In genomic region chr5:11903614-11904269, GRCh38 we compare ENCODE assay signal across 9 cellular contexts. TPM values are rescaled to one million over a fixed set of nuclear protein-coding genes. Genes with fewer than 3 reads are reported as not detected.
A peak's percentile ranks its signal among the peaks of the same experiment; 100 is the strongest.
DNase-seq lines count a peak whose midpoint lies in the region; ATAC-seq and TF ChIP-seq lines count a peak whose summit lies in the region.
"Had no signal": no experiment of that assay in that cellular context is flagged by ENCODE, and none has a peak within 500 bp of the region (broad histone marks: within the 10 kb centered on the region; RNA-seq: fewer than 3 reads in every experiment).

No MANE protein-coding gene starts in this region.

- H3K4me3 ChIP-seq in MG63 = peak overlapping the region; percentile 24
- H3K4me3 ChIP-seq in lower lobe of right lung = peak overlapping the region; percentile 38
- H3K4me3 ChIP-seq in effector memory CD4-positive, alpha-beta T cell (ENCODE audit: insufficient read depth, low read depth, low read length, poor library complexity, severe bottlenecking) = no peak overlapping the region

- H3K9me3 Mint-ChIP-seq in T-cell = no peaks in the 10 kb centered on the region
- H3K9me3 Mint-ChIP-seq: T-helper 1 cell treated with Interleukin-12 subunit alpha and Interleukin-12 subunit beta and Interleukin-4 antibody, amounts not matched to agents 30 μg/mL and 1 μg/mL, for 36 hours had no signal

- TF ChIP-seq CTCF in lower lobe of right lung (IDR thresholded peaks at IDR 0.05) = no peak

- no peaks in the 10 kb centered on the region for H3K36me3 Mint-ChIP-seq in T-cell

- peaks cover 35 to 41% of the 10 kb centered on the region in 2 donors for H3K27me3 Mint-ChIP-seq in T-cell

- no peak overlapping the region for H3K4me3 Mint-ChIP-seq in T-cell
- H3K4me3 Mint-ChIP-seq: T-helper 1 cell treated with Interleukin-12 subunit alpha and Interleukin-12 subunit beta and Interleukin-4 antibody, amounts not matched to agents 30 μg/mL and 1 μg/mL, for 36 hours had no signal

- H3K27me3 ChIP-seq in MG63 = peaks cover 63% of the 10 kb centered on the region
- peaks cover 37% of the 10 kb centered on the region for H3K27me3 ChIP-seq in lower lobe of right lung (ENCODE audit: low read depth)
- H3K27me3 ChIP-seq in effector memory CD4-positive, alpha-beta T cell (replicated peaks; ENCODE audit: control insufficient read depth, insufficient read depth, low read length, poor library complexity, severe bottlenecking) = no peaks in the 10 kb centered on the region

- H3K27ac Mint-ChIP-seq in T-cell = no peak overlapping the region
- H3K27ac Mint-ChIP-seq: T-helper 1 cell treated with Interleukin-12 subunit alpha and Interleukin-12 subunit beta and Interleukin-4 antibody, amounts not matched to agents 30 μg/mL and 1 μg/mL, for 36 hours had no signal

- POLR2A ChIA-PET in T-cell (lab: Charles Lee) = no interaction called here

- no peaks in the 10 kb centered on the region for H3K9me3 ChIP-seq in MG63
- H3K9me3 ChIP-seq in lower lobe of right lung = no peaks in the 10 kb centered on the region
- no peaks in the 10 kb centered on the region for H3K9me3 ChIP-seq in effector memory CD4-positive, alpha-beta T cell (ENCODE audit: control insufficient read depth, low read length)

- no peak overlapping the region for H3K27ac ChIP-seq in lower lobe of right lung
- H3K27ac ChIP-seq in effector memory CD4-positive, alpha-beta T cell (ENCODE audit: insufficient read depth, low read length, poor library complexity, severe bottlenecking) = no peak overlapping the region

- intact Hi-C loops in lower lobe of right lung (cut with DNase I) = no loop called here

- H3K4me1 ChIP-seq in lower lobe of right lung = no peaks in the 10 kb centered on the region
- H3K4me1 ChIP-seq in effector memory CD4-positive, alpha-beta T cell (ENCODE audit: control insufficient read depth, insufficient read depth, low read length, poor library complexity, severe bottlenecking) = no peaks in the 10 kb centered on the region

- CTCF ChIA-PET in T-cell (lab: Charles Lee) = no interaction called here

- H3K36me3 ChIP-seq in MG63 = no peaks in the 10 kb centered on the region
- no peaks in the 10 kb centered on the region for H3K36me3 ChIP-seq in lower lobe of right lung
- no peaks in the 10 kb centered on the region for H3K36me3 ChIP-seq in effector memory CD4-positive, alpha-beta T cell (ENCODE audit: control insufficient read depth, insufficient read depth, low read length)

- peak; percentile 47 to 58 for ATAC-seq in lower lobe of right lung
- ATAC-seq in T-cell (replicated peaks in 1 of 4) = no peak

- peaks cover 0 to 5% (median 2%) of the 10 kb centered on the region in 3 donors for H3K4me1 Mint-ChIP-seq in T-cell

- DNase-seq in SKM-1 treated with dmso at 0.1 percent for 144 hours (lab: John Stamatoyannopoulos, UW; ENCODE audit: unreplicated experiment) (peak; percentile 17), SKM-1 (lab: John Stamatoyannopoulos, UW; ENCODE audit: unreplicated experiment) (no peak), MG63 (peak; percentile 47), cerebellum (ENCODE audit: low spot score) (peak; percentile 36), lower lobe of right lung (no peak), T-cell (no peak), NCI-H69 (lab: John Stamatoyannopoulos, UW) (no peak)
- no peak for DNase-seq in effector memory CD4-positive, alpha-beta T cell

RNA-seq across cellular contexts. Expression of gene CTNND2, which starts 0.5 kb away (rescaled TPM):
- total RNA-seq in MG63 (2014; rRNA removed; shearing (Covaris generic); ENCODE audit: low replicate concordance) = 0.13 TPM in 1 of 2 replicates, not detected in the other
- total RNA-seq in cerebellum = 76.9 TPM
- 6.0 TPM for total RNA-seq in lower lobe of right lung
- total RNA-seq in T-cell = under 1 TPM in 1 of 5 donors, not detected in 4; 0.22 TPM

Comparison
In these comparisons a context has a peak if more than half of its experiments do, and no peak if none do; other contexts are left out.
1. DNase-seq: peak in SKM-1 treated with dmso at 0.1 percent for 144 hours (single experiment), MG63 (single experiment) and cerebellum (single experiment); none in SKM-1 (single experiment), lower lobe of right lung (single experiment), T-cell (0 of 34), effector memory CD4-positive, alpha-beta T cell (0 of 3) and NCI-H69 (single experiment).
2. ATAC-seq: peak in lower lobe of right lung (2 of 2); none in T-cell (0 of 4).
3. RNA of gene CTNND2, which starts 0.5 kb away (total RNA-seq): 76.9 TPM in cerebellum (single experiment); 6.0 TPM in lower lobe of right lung (single experiment), 0.13 TPM in MG63 and 0.22 TPM in T-cell; every median in the first group is over 10 times any median in the second.